In genomic region chr7:4314316-4314715, GRCh38 we compare ENCODE assay signal across 2 cellular contexts.
DNase-seq lines count a peak whose midpoint lies in the region; TF ChIP-seq lines count a peak whose summit lies in the region.
"Not testable (repeated sequence)": the region's sequence is repeated elsewhere in the genome, so short reads cannot be mapped to it uniquely, and the experiment has no call there.

No MANE protein-coding gene starts in this region.

- DNase-seq in right atrium auricular region (ENCODE audit: low spot score): peak; percentile 26
- not testable (repeated sequence) for DNase-seq in testis

- H3K27me3 ChIP-seq in right atrium auricular region, testis: not testable (repeated sequence)

- intact Hi-C loops in testis (cut with DNase I; ENCODE audit: low total_unique reads): not testable (repeated sequence)

- not testable (repeated sequence) for H3K36me3 ChIP-seq in right atrium auricular region; testis (ENCODE audit: low read depth, missing control alignments)

- WGBS in testis, 2 donors: 63 to 72% methylated on average over 5 to 16 of the region's 16 CpGs

- not testable (repeated sequence) for TF ChIP-seq POLR2A in testis (IDR thresholded peaks at IDR 0.05)

- not testable (repeated sequence) for H3K4me3 ChIP-seq in right atrium auricular region
- H3K4me3 ChIP-seq in testis: peak overlapping the region; percentile 29 to 31

- not testable (repeated sequence) for H3K27ac ChIP-seq in right atrium auricular region, testis

- TF ChIP-seq CTCF in right atrium auricular region (IDR thresholded peaks at IDR 0.05); testis (IDR thresholded peaks at IDR 0.05): not testable (repeated sequence)

- not testable (repeated sequence) for H3K4me1 ChIP-seq in right atrium auricular region, testis

- not testable (repeated sequence) for H3K9me3 ChIP-seq in right atrium auricular region, testis
